ENCODE assay signal across 1 cellular context in genomic region chrX:39802906-39803305, GRCh38.
TF ChIP-seq lines count a peak whose summit lies in the region.

No MANE protein-coding gene starts in this region.

TF ChIP-seq in WTC11, 78 proteins besides CTCF, POLR2A, EP300 and RAD21 (continued from another document):
- no peak for TF ChIP-seq SP1 (CRISPR knock-in tag; conservative IDR thresholded peaks at IDR 0.05)
- TF ChIP-seq, protein P1, sequence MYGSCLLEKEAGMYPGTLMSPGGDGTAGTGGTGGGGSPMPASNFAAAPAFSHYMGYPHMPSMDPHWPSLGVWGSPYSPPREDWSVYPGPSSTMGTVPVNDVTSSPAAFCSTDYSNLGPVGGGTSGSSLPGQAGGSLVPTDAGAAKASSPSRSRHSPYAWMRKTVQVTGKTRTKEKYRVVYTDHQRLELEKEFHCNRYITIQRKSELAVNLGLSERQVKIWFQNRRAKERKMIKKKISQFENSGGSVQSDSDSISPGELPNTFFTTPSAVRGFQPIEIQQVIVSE (CRISPR knock-in tag; IDR thresholded peaks at IDR 0.05; ENCODE audit: borderline replicate concordance): no peak
